Comparison of ENCODE assay signal across 22 cellular contexts in the genomic region with DNA sequence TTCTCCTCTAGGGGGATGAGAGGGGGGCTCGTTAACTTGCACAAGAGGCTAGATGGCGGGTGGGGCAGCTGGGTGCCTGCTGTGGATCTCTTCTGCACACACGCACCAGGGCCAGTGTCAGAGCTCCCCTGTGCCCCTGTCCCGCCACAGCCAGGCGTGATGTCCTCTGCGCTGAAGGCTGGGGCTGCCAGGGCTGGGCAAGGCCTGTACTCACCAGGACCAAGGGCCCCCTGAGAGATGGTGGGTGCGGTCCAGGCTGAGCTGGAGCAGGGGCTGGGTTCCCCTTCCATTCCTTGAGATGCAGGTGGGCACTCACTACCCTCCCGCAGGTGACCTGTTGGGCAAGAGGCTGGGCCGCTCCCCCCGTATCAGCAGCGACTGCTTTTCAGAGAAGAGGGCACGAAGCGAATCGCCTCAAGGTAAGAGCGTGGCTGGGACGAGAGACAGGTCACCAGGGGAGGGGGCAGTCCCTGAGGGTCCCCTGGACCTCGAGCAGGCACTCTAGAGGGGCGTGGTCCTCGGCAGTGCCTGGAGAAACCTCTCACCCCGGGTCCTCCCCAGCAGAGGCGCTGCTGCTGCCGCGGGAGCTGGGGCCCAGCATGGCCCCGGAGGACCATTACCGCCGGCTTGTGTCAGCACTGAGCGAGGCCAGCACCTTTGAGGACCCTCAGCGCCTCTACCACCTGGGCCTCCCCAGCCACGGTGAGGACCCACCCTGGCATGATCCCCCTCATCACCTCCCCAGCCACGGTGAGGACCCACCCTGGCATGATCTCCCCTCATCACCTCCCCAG. TPM values are rescaled to one million over a fixed set of nuclear protein-coding genes. Genes with fewer than 3 reads are reported as not detected.
DNase-seq lines count a peak whose midpoint lies in the region; ATAC-seq and TF ChIP-seq lines count a peak whose summit lies in the region.
"Had no signal": no experiment of that assay in that cellular context is flagged by ENCODE, and none has a peak within 500 bp of the region (broad histone marks: within the 10 kb centered on the region; RNA-seq: fewer than 3 reads in every experiment).

No MANE protein-coding gene starts in this region.

- peaks cover 4 to 59% (median 58%) of the 10 kb centered on the region in 3 donors for H3K27me3 Mint-ChIP-seq in naive B cell

- H3K27ac Mint-ChIP-seq in naive B cell = no peak overlapping the region
- H3K27ac Mint-ChIP-seq: activated CD8-positive, alpha-beta memory T cell treated with anti-CD3 and anti-CD28 coated beads, Interleukin-2, amount 10 ng/mL, durations not matched to agents 7 days and 5 days; dendritic cell treated with granulocyte-macrophage colony-stimulating factor and Interleukin-4, amounts not matched to agents 40 ng/mL and 50 ng/mL, for 4 days; memory B cell had no signal

- peaks cover 3 to 89% (median 76%) of the 10 kb centered on the region in 11 experiments; a peak in 20 of 22 replicates for H4K20me1 ChIP-seq in BLaER1 treated with 17β-estradiol and CSF1 and Interleukin-3, amounts not matched to agents 10 nM and 100 nM

- intact Hi-C loops in Right ventricle myocardium inferior (cut with DNase I) = loop anchor here (1.0 kb wide), 1 partner anchor 35 kb away; no protein-coding TSS in a partner anchor

- H3K36me3 Mint-ChIP-seq in naive B cell = no peaks in the 10 kb centered on the region
- H3K36me3 Mint-ChIP-seq: activated CD8-positive, alpha-beta memory T cell treated with anti-CD3 and anti-CD28 coated beads, Interleukin-2, amount 10 ng/mL, durations not matched to agents 7 days and 5 days; memory B cell had no signal

- no peak overlapping the region for H3K27ac ChIP-seq in BLaER1 treated with 17β-estradiol and CSF1 and Interleukin-3, amounts not matched to agents 10 nM and 100 nM
- H3K27ac ChIP-seq in WERI-Rb-1 (no peak overlapping the region; the same call in 1 of the 2 replicates), right atrium auricular region (no peak overlapping the region)
- H3K27ac ChIP-seq: epithelial cell of prostate had no signal

- CTCF ChIA-PET in HEK293T (lab: Yijun Ruan, JAX) = interaction anchor here (0.8 to 1.7 kb wide), 6 partner anchors 10 to 34 kb away, joined by 3 to 8 read pairs (median 4); no protein-coding TSS in a partner anchor

- POLR2A ChIA-PET in HEK293T (lab: Yijun Ruan, JAX) = interaction anchor here (0.9 to 7.5 kb wide), 9 partner anchors 8 to 61 kb away, joined by 3 to 61 read pairs (median 7); a partner anchor contains a TSS

- peaks cover 9 to 10% (median 9%) of the 10 kb centered on the region in 3 donors for H3K4me1 Mint-ChIP-seq in naive B cell

- peaks cover 32 to 77% (median 70%) of the 10 kb centered on the region in 10 experiments; a peak in 19 of 20 replicates for H3K4me1 ChIP-seq in BLaER1 treated with 17β-estradiol and CSF1 and Interleukin-3, amounts not matched to agents 10 nM and 100 nM
- H3K4me1 ChIP-seq in right atrium auricular region = peaks cover 0 to 58% of the 10 kb centered on the region in 2 donors

- peak overlapping the region in 1 of 10 experiments; percentile 67; a peak in 1 of 20 replicates for H3K4me3 ChIP-seq in BLaER1 treated with 17β-estradiol and CSF1 and Interleukin-3, amounts not matched to agents 10 nM and 100 nM
- no peak overlapping the region for H3K4me3 ChIP-seq in WERI-Rb-1 (ENCODE audit: low read depth, low read length)
- H3K4me3 ChIP-seq in right atrium auricular region = no peak overlapping the region

- DNase-seq in HEK293T (ENCODE audit: extremely low spot score) (peak; percentile 51), WERI-Rb-1 (no peak), naive B cell (no peak), NCI-H2081 (lab: John Stamatoyannopoulos, UW) (no peak), right atrium auricular region (ENCODE audit: low spot score) (no peak), Right ventricle myocardium inferior (ENCODE audit: missing footprints) (no peak)
- DNase-seq: activated CD4-positive, alpha-beta T cell treated with anti-CD3 and anti-CD28 coated beads for 1 hour; activated CD8-positive, alpha-beta memory T cell treated with anti-CD3 and anti-CD28 coated beads, Interleukin-2, amount 10 ng/mL, durations not matched to agents 7 days and 5 days; activated naive CD4-positive, alpha-beta T cell treated with Interleukin-2 at 50 U/mL for 16 hours; DMS79; NCI-H1105; NCI-H2171 treated with DMSO at 0.1 percent for 48 hours; NK-92 treated with Interleukin-12 subunit alpha and Interleukin-12 subunit beta, amount 100 ng/mL, for 24 hours; nucleus accumbens; Right ventricle myocardium superior; T-helper 2 cell had no signal

- peak overlapping the region in 1 of 11 experiments; percentile 9; a peak in 1 of 22 replicates for H3K9ac ChIP-seq in BLaER1 treated with 17β-estradiol and CSF1 and Interleukin-3, amounts not matched to agents 10 nM and 100 nM

- H3K4me2 ChIP-seq in BLaER1 treated with 17β-estradiol and CSF1 and Interleukin-3, amounts not matched to agents 10 nM and 100 nM = peak overlapping the region in 9 of 11 experiments; percentile 85 to 98 (median 92); a peak in 19 of 22 replicates

- TF ChIP-seq CTCF in WERI-Rb-1 (IDR thresholded peaks at IDR 0.05; ENCODE audit: low read depth, low read length) (0 out of 2 replicates have a peak, but pooled peaks have one; percentile 20), right atrium auricular region (IDR thresholded peaks at IDR 0.05) (no peak)

- ATAC-seq in naive B cell (ENCODE audit: low read depth in 2 of 2) (no peak), Right ventricle myocardium inferior (no peak)
- ATAC-seq: activated CD8-positive, alpha-beta memory T cell treated with anti-CD3 and anti-CD28 coated beads, Interleukin-2, amount 10 ng/mL, durations not matched to agents 7 days and 5 days had no signal

- peaks cover 81 to 90% (median 88%) of the 10 kb centered on the region in 11 experiments for H3K27me3 ChIP-seq in BLaER1 treated with 17β-estradiol and CSF1 and Interleukin-3, amounts not matched to agents 10 nM and 100 nM
- no peaks in the 10 kb centered on the region for H3K27me3 ChIP-seq in WERI-Rb-1 (ENCODE audit: insufficient read depth, low read depth, severe bottlenecking)
- peaks cover 0 to 22% of the 10 kb centered on the region in 2 donors for H3K27me3 ChIP-seq in right atrium auricular region

- no peaks in the 10 kb centered on the region for H3K9me3 Mint-ChIP-seq in naive B cell
- H3K9me3 Mint-ChIP-seq: dendritic cell treated with granulocyte-macrophage colony-stimulating factor and Interleukin-4, amounts not matched to agents 40 ng/mL and 50 ng/mL, for 4 days; memory B cell had no signal

- H3K4me3 Mint-ChIP-seq in naive B cell = peak overlapping the region in 5 of 8 donors; percentile 1 to 82 (median 56)
- H3K4me3 Mint-ChIP-seq: activated CD8-positive, alpha-beta memory T cell treated with anti-CD3 and anti-CD28 coated beads, Interleukin-2, amount 10 ng/mL, durations not matched to agents 7 days and 5 days; dendritic cell treated with granulocyte-macrophage colony-stimulating factor and Interleukin-4, amounts not matched to agents 40 ng/mL and 50 ng/mL, for 4 days had no signal

- H3K36me3 ChIP-seq in BLaER1 treated with 17β-estradiol and CSF1 and Interleukin-3, amounts not matched to agents 10 nM and 100 nM = peaks cover 0 to 7% (median 4%) of the 10 kb centered on the region in 11 experiments; a peak in 17 of 22 replicates
- peaks cover 7% of the 10 kb centered on the region for H3K36me3 ChIP-seq in WERI-Rb-1
- no peaks in the 10 kb centered on the region for H3K36me3 ChIP-seq in right atrium auricular region

- no peaks in the 10 kb centered on the region for H3K9me3 ChIP-seq in BLaER1 treated with 17β-estradiol and CSF1 and Interleukin-3, amounts not matched to agents 10 nM and 100 nM (replicated peaks in 1 of 11)
- H3K9me3 ChIP-seq in WERI-Rb-1 (ENCODE audit: severe bottlenecking) (no peaks in the 10 kb centered on the region), right atrium auricular region (no peaks in the 10 kb centered on the region)

TF ChIP-seq in HEK293T, 16 proteins besides CTCF, POLR2A, EP300 and RAD21:
- no peak for TF ChIP-seq NFRKB (IDR thresholded peaks at IDR 0.05)
- peak; percentile 69 for TF ChIP-seq L3MBTL2 (conservative IDR thresholded peaks at IDR 0.05)
- TF ChIP-seq FOXK2 (IDR thresholded peaks at IDR 0.05) = no peak
- TF ChIP-seq BHLHE40 (IDR thresholded peaks at IDR 0.05; ENCODE audit: borderline replicate concordance) = no peak
- TF ChIP-seq ZNF384 (IDR thresholded peaks at IDR 0.05) = no peak

RNA-seq across cellular contexts. Expression of a gene that starts 15.2 kb away (rescaled TPM):
- under 1 TPM in 2 of 6 donors, not detected in 4; 0.19 to 0.40 TPM for polyA plus RNA-seq in naive B cell (ENCODE audit: low read depth in 6 of 6)
- 1 to 10 TPM; 2.7 to 6.4 TPM for total RNA-seq in right atrium auricular region
- 1.7 TPM for total RNA-seq in Right ventricle myocardium inferior

RNA-seq across cellular contexts. Expression of a gene that starts 20.1 kb away (rescaled TPM):
- polyA plus RNA-seq in naive B cell (ENCODE audit: low read depth in 6 of 6) = 10 to 100 TPM; 50.8 to 78.2 (median 60.4) TPM
- total RNA-seq in right atrium auricular region (10 to 100 TPM; 29.5 to 38.8 TPM), Right ventricle myocardium inferior (41.7 TPM)

RNA-seq across cellular contexts. Expression of a gene that starts 21.5 kb away (rescaled TPM):
- polyA plus RNA-seq in naive B cell (ENCODE audit: low read depth in 6 of 6) = 1 to 10 TPM in 4 of 6 donors, under 1 TPM in 1, not detected in 1; 0.70 to 1.8 (median 1.4) TPM
- 1 to 10 TPM; 2.4 to 2.9 TPM for total RNA-seq in right atrium auricular region
- total RNA-seq in Right ventricle myocardium inferior = 7.0 TPM

RNA-seq across cellular contexts. Expression of a gene that starts 27.4 kb away (rescaled TPM):
- polyA plus RNA-seq in naive B cell (ENCODE audit: low read depth in 6 of 6) = not detected
- total RNA-seq in right atrium auricular region (under 1 TPM in 1 of 2 donors, not detected in 1; 0.59 TPM), Right ventricle myocardium inferior (not detected)
- total RNA-seq: Right ventricle myocardium superior, temporal lobe had no signal

RNA-seq across cellular contexts. Expression of a gene that starts 43.0 kb away (rescaled TPM):
- not detected for polyA plus RNA-seq in naive B cell (ENCODE audit: low read depth in 6 of 6)
- total RNA-seq in right atrium auricular region (10 to 100 TPM; 22.0 to 61.8 TPM), Right ventricle myocardium inferior (174 TPM)
- total RNA-seq: activated CD8-positive, alpha-beta memory T cell treated with anti-CD3 and anti-CD28 coated beads, Interleukin-2, amount 10 ng/mL, durations not matched to agents 7 days and 5 days had no signal
- polyA plus RNA-seq: BJ had no signal
